In genomic region chr5:56019306-56020272, GRCh38 we compare ENCODE assay signal across 16 cellular contexts. TPM values are rescaled to one million over a fixed set of nuclear protein-coding genes. Genes with fewer than 3 reads are reported as not detected.
A peak's percentile ranks its signal among the peaks of the same experiment; 100 is the strongest.
DNase-seq lines count a peak whose midpoint lies in the region; ATAC-seq and TF ChIP-seq lines count a peak whose summit lies in the region.
"Had no signal": no experiment of that assay in that cellular context is flagged by ENCODE, and none has a peak within 500 bp of the region (broad histone marks: within the 10 kb centered on the region; RNA-seq: fewer than 3 reads in every experiment).

No MANE protein-coding gene starts in this region.

- peaks cover 8 to 11% (median 9%) of the 10 kb centered on the region in 4 donors for H3K4me1 Mint-ChIP-seq in CD4-positive, CD25-positive, alpha-beta regulatory T cell
- H3K4me1 Mint-ChIP-seq in naive thymus-derived CD4-positive, alpha-beta T cell: peaks cover 7 to 56% (median 38%) of the 10 kb centered on the region in 7 donors
- H3K4me1 Mint-ChIP-seq in CD8-positive, alpha-beta memory T cell: peaks cover 5 to 9% (median 6%) of the 10 kb centered on the region in 3 donors
- H3K4me1 Mint-ChIP-seq: GM23338, neural progenitor cell had no signal

- CTCF ChIA-PET in HCT116 (lab: Charles Lee): no interaction called here
- CTCF ChIA-PET in naive thymus-derived CD4-positive, alpha-beta T cell (lab: Charles Lee): interaction anchor here (0.9 kb wide), 1 partner anchor 42 kb away, joined by 6 read pairs; no protein-coding TSS in a partner anchor
- CTCF ChIA-PET in CD8-positive, alpha-beta memory T cell (lab: Charles Lee): no interaction called here

- peaks cover 0 to 5% (median 0%) of the 10 kb centered on the region in 7 donors for H3K9me3 Mint-ChIP-seq in CD4-positive, CD25-positive, alpha-beta regulatory T cell
- H3K9me3 Mint-ChIP-seq in naive thymus-derived CD4-positive, alpha-beta T cell: peaks cover 0 to 7% (median 4%) of the 10 kb centered on the region in 11 donors
- H3K9me3 Mint-ChIP-seq in CD8-positive, alpha-beta memory T cell: no peaks in the 10 kb centered on the region

- H3K36me3 Mint-ChIP-seq in CD4-positive, CD25-positive, alpha-beta regulatory T cell: no peaks in the 10 kb centered on the region
- H3K36me3 Mint-ChIP-seq in naive thymus-derived CD4-positive, alpha-beta T cell: peaks cover 4 to 13% (median 5%) of the 10 kb centered on the region in 5 donors
- no peaks in the 10 kb centered on the region for H3K36me3 Mint-ChIP-seq in CD8-positive, alpha-beta memory T cell
- H3K36me3 Mint-ChIP-seq: neural progenitor cell had no signal

- H3K9me2 ChIP-seq in HCT116 (ENCODE audit: insufficient read depth): no peaks in the 10 kb centered on the region

- H2AFZ ChIP-seq in HCT116 (ENCODE audit: low read depth, low read length, poor library complexity, severe bottlenecking): peak overlapping the region; percentile 6
- H2AFZ ChIP-seq: GM23338, neural progenitor cell had no signal

- H3K9me3 ChIP-seq in CD4-positive, CD25-positive, alpha-beta regulatory T cell (ENCODE audit: control insufficient read depth in 2 of 2, low read length in 2 of 2): no peaks in the 10 kb centered on the region
- H3K9me3 ChIP-seq in HCT116 (ENCODE audit: control insufficient read depth in 1 of 2, insufficient read depth in 1 of 2, low read depth in 1 of 2, low read length in 2 of 2): no peaks in the 10 kb centered on the region
- H3K9me3 ChIP-seq in adipocyte (ENCODE audit: control insufficient read depth, low read length): no peaks in the 10 kb centered on the region
- no peaks in the 10 kb centered on the region for H3K9me3 ChIP-seq in naive thymus-derived CD4-positive, alpha-beta T cell (ENCODE audit: control insufficient read depth in 2 of 3, low read length in 3 of 3)
- no peaks in the 10 kb centered on the region for H3K9me3 ChIP-seq in CD8-positive, alpha-beta memory T cell (ENCODE audit: low read length)
- H3K9me3 ChIP-seq: adrenal gland had no signal

- DNase-seq in CD4-positive, CD25-positive, alpha-beta regulatory T cell: peak in 2 of 3 donors; percentile 8 to 49
- DNase-seq in HCT116 (ENCODE audit: low read depth, low spot score) (no peak), adipocyte (ENCODE audit: low read depth) (peak; percentile 87), middle frontal gyrus (ENCODE audit: extremely low spot score, low spot score) (no peak)
- peak in 5 of 9 donors; percentile 24 to 45 (median 39) for DNase-seq in naive thymus-derived CD4-positive, alpha-beta T cell
- no peak for DNase-seq in CD8-positive, alpha-beta memory T cell
- DNase-seq: activated CD8-positive, alpha-beta memory T cell treated with anti-CD3 and anti-CD28 coated beads for 24 hours; adrenal gland; NCI-H1105 treated with DMSO at 0.1 percent for 48 hours; NCI-H345 had no signal

- H3K27ac ChIP-seq in CD4-positive, CD25-positive, alpha-beta regulatory T cell (ENCODE audit: insufficient read depth, low read length, poor library complexity, severe bottlenecking): no peak overlapping the region
- H3K27ac ChIP-seq in HCT116 (ENCODE audit: low read depth, low read length): no peak overlapping the region
- no peak overlapping the region for H3K27ac ChIP-seq in naive thymus-derived CD4-positive, alpha-beta T cell (ENCODE audit: low read depth, low read length)
- no peak overlapping the region for H3K27ac ChIP-seq in CD8-positive, alpha-beta memory T cell (ENCODE audit: low read depth, low read length)
- H3K27ac ChIP-seq: neural progenitor cell had no signal

- no peak for ATAC-seq in CD4-positive, CD25-positive, alpha-beta regulatory T cell (ENCODE audit: low read depth in 2 of 2)
- no peak for ATAC-seq in HCT116
- ATAC-seq in naive thymus-derived CD4-positive, alpha-beta T cell: no peak
- ATAC-seq in HG03095 (IDR thresholded peaks at IDR 0.05; ENCODE audit: unreplicated experiment): no peak
- ATAC-seq in HG03520 (IDR thresholded peaks at IDR 0.05; ENCODE audit: unreplicated experiment): no peak
- ATAC-seq: GM23338, Panc1 had no signal

- no peaks in the 10 kb centered on the region for H4K20me1 ChIP-seq in HCT116 (ENCODE audit: insufficient read depth)

- no peaks in the 10 kb centered on the region for H3K36me3 ChIP-seq in CD4-positive, CD25-positive, alpha-beta regulatory T cell (ENCODE audit: control insufficient read depth, insufficient read depth, low read length)
- H3K36me3 ChIP-seq in HCT116 (ENCODE audit: control insufficient read depth in 1 of 2, insufficient read depth in 2 of 2, low read length in 2 of 2) (no peaks in the 10 kb centered on the region), adipocyte (ENCODE audit: control insufficient read depth, insufficient read depth, low read length, severe bottlenecking) (no peaks in the 10 kb centered on the region)
- H3K36me3 ChIP-seq in naive thymus-derived CD4-positive, alpha-beta T cell (ENCODE audit: control insufficient read depth in 2 of 3, insufficient read depth in 3 of 3, low read length in 3 of 3): no peaks in the 10 kb centered on the region
- H3K36me3 ChIP-seq in CD8-positive, alpha-beta memory T cell (ENCODE audit: insufficient read depth, low read length): no peaks in the 10 kb centered on the region
- H3K36me3 ChIP-seq: adrenal gland, neural progenitor cell had no signal

- no peak overlapping the region for H3K4me2 ChIP-seq in HCT116 (ENCODE audit: low read length)
- H3K4me2 ChIP-seq: GM23338, neural progenitor cell had no signal

- TF ChIP-seq RAD21 in HCT116 (IDR thresholded peaks at IDR 0.05; ENCODE audit: low read depth): no peak

- H3K79me2 ChIP-seq in HCT116 (ENCODE audit: insufficient read depth, low read length): no peaks in the 10 kb centered on the region

- no peak for TF ChIP-seq POLR2A in HCT116 (IDR thresholded peaks at IDR 0.05; ENCODE audit: borderline replicate concordance, extremely low read depth, insufficient read depth, insufficient read length)

- peak overlapping the region in 2 of 3 donors; percentile 34 to 42 for H3K27ac Mint-ChIP-seq in CD4-positive, CD25-positive, alpha-beta regulatory T cell
- H3K27ac Mint-ChIP-seq in naive thymus-derived CD4-positive, alpha-beta T cell: peak overlapping the region; percentile 26 to 92 (median 72)
- H3K27ac Mint-ChIP-seq in CD8-positive, alpha-beta memory T cell: peak overlapping the region in 1 of 8 donors; percentile 12
- H3K27ac Mint-ChIP-seq: GM23338, neural progenitor cell had no signal

- BruUV-seq in HCT116 (replicated peaks; lab: Mats Ljungman, UMichigan): no TSS peak

- POLR2A ChIA-PET in HCT116 (lab: Charles Lee): no interaction called here
- POLR2A ChIA-PET in naive thymus-derived CD4-positive, alpha-beta T cell (lab: Charles Lee): interaction anchor here (1.0 to 1.6 kb wide), 5 partner anchors 13 to 32 kb away, joined by 3 to 7 read pairs (median 3); partner anchors contain the start of gene IL6ST
- POLR2A ChIA-PET in CD8-positive, alpha-beta memory T cell (lab: Charles Lee): no interaction called here

- intact Hi-C loops in HCT116 (cut with micrococcal nuclease): no loop called here
- intact Hi-C loops in naive thymus-derived CD4-positive, alpha-beta T cell (cut with micrococcal nuclease): no loop called here

- no peaks in the 10 kb centered on the region for H3K27me3 ChIP-seq in CD4-positive, CD25-positive, alpha-beta regulatory T cell (ENCODE audit: control insufficient read depth, insufficient read depth, low read length)
- H3K27me3 ChIP-seq in HCT116 (ENCODE audit: insufficient read depth, low read length) (no peaks in the 10 kb centered on the region), adipocyte (replicated peaks; ENCODE audit: control insufficient read depth, insufficient read depth, low read length) (no peaks in the 10 kb centered on the region)
- H3K27me3 ChIP-seq in naive thymus-derived CD4-positive, alpha-beta T cell (ENCODE audit: control insufficient read depth in 2 of 2, insufficient read depth in 2 of 2, low read length in 2 of 2): no peaks in the 10 kb centered on the region
- no peaks in the 10 kb centered on the region for H3K27me3 ChIP-seq in CD8-positive, alpha-beta memory T cell (ENCODE audit: insufficient read depth, low read length, poor library complexity, severe bottlenecking)
- H3K27me3 ChIP-seq: adrenal gland, neural progenitor cell had no signal

- H3K4me1 ChIP-seq in CD4-positive, CD25-positive, alpha-beta regulatory T cell (ENCODE audit: control insufficient read depth, insufficient read depth, low read length, poor library complexity, severe bottlenecking): no peaks in the 10 kb centered on the region
- H3K4me1 ChIP-seq in HCT116 (ENCODE audit: control insufficient read depth in 1 of 2, insufficient read depth in 2 of 2, low read length in 2 of 2) (no peaks in the 10 kb centered on the region), adipocyte (ENCODE audit: control insufficient read depth, insufficient read depth, low read length) (peaks cover 14% of the 10 kb centered on the region)
- H3K4me1 ChIP-seq in naive thymus-derived CD4-positive, alpha-beta T cell (ENCODE audit: control insufficient read depth in 2 of 2, insufficient read depth in 2 of 2, low read length in 2 of 2): peaks cover 3 to 23% of the 10 kb centered on the region in 2 donors
- H3K4me1 ChIP-seq in CD8-positive, alpha-beta memory T cell (ENCODE audit: insufficient read depth, low read length): peaks cover 15% of the 10 kb centered on the region
- H3K4me1 ChIP-seq: neural progenitor cell had no signal

- no peak overlapping the region for H3K4me3 ChIP-seq in CD4-positive, CD25-positive, alpha-beta regulatory T cell (ENCODE audit: low read depth, low read length)
- H3K4me3 ChIP-seq in HCT116 (replicated peaks in 1 of 2; ENCODE audit: low read depth in 1 of 2, low read length in 2 of 2): no peak overlapping the region
- peak overlapping the region; percentile 56 for H3K4me3 ChIP-seq in adipocyte (ENCODE audit: low read length)
- H3K4me3 ChIP-seq in naive thymus-derived CD4-positive, alpha-beta T cell (ENCODE audit: low read length): no peak overlapping the region
- no peak overlapping the region for H3K4me3 ChIP-seq in CD8-positive, alpha-beta memory T cell (ENCODE audit: low read length)
- H3K4me3 ChIP-seq: adrenal gland, GM23338, neural progenitor cell, skin epidermis had no signal

- RAD21 ChIA-PET in HCT116 (lab: Charles Lee; ENCODE audit: low non-redundant PET in 1 of 2, low total read pairs in 2 of 2, uncharacterized antibody in 2 of 2, unreplicated experiment in 2 of 2): no interaction called here

- no peaks in the 10 kb centered on the region for H3K27me3 Mint-ChIP-seq in CD4-positive, CD25-positive, alpha-beta regulatory T cell
- peaks cover 0 to 21% (median 0%) of the 10 kb centered on the region in 5 donors for H3K27me3 Mint-ChIP-seq in naive thymus-derived CD4-positive, alpha-beta T cell
- no peaks in the 10 kb centered on the region for H3K27me3 Mint-ChIP-seq in CD8-positive, alpha-beta memory T cell

- TF ChIP-seq CTCF in HCT116 (IDR thresholded peaks at IDR 0.05 in 2 of 3, conservative IDR thresholded peaks at IDR 0.05 in 1 of 3; ENCODE audit: borderline replicate concordance in 1 of 3, insufficient read depth in 1 of 3, low read depth in 2 of 3, low read length in 2 of 3): no peak

- peak overlapping the region in 1 of 4 donors; percentile 7 for H3K4me3 Mint-ChIP-seq in CD4-positive, CD25-positive, alpha-beta regulatory T cell
- H3K4me3 Mint-ChIP-seq in naive thymus-derived CD4-positive, alpha-beta T cell: peak overlapping the region; percentile 27 to 74 (median 66)
- no peak overlapping the region for H3K4me3 Mint-ChIP-seq in CD8-positive, alpha-beta memory T cell
- H3K4me3 Mint-ChIP-seq: GM23338, neural progenitor cell had no signal

- H3K9ac ChIP-seq in HCT116 (ENCODE audit: low read length) (no peak overlapping the region), adipocyte (ENCODE audit: low read length) (peak overlapping the region; percentile 70)
- H3K9ac ChIP-seq: neural progenitor cell had no signal

RNA-seq across cellular contexts. Expression of gene IL6ST, which starts 24.8 kb away (rescaled TPM):
- total RNA-seq in CD4-positive, CD25-positive, alpha-beta regulatory T cell: 234 TPM
- 10 to 100 TPM; 25.3 to 59.8 (median 45.8) TPM for polyA plus RNA-seq in CD4-positive, CD25-positive, alpha-beta regulatory T cell
- 26.5 TPM for total RNA-seq in HCT116 (2021; ENCODE audit: unreplicated experiment)
- 6.1 and 10.7 TPM in 2 replicates for polyA plus RNA-seq in HCT116 (2012)
- 100 to 1,000 TPM; 101 to 372 (median 346) TPM for total RNA-seq in naive thymus-derived CD4-positive, alpha-beta T cell
- 100 to 1,000 TPM; 130 to 148 TPM for polyA plus RNA-seq in naive thymus-derived CD4-positive, alpha-beta T cell
- 10 to 100 TPM; 52.2 to 60.0 TPM for total RNA-seq in CD8-positive, alpha-beta memory T cell
- 18.1 TPM for polyA plus RNA-seq in CD8-positive, alpha-beta memory T cell

Comparison
In these comparisons a context has a peak if more than half of its experiments do, and no peak if none do; other contexts are left out.
1. DNase-seq: peak in CD4-positive, CD25-positive, alpha-beta regulatory T cell (2 of 3), adipocyte (single experiment) and naive thymus-derived CD4-positive, alpha-beta T cell (5 of 9); none in HCT116 (single experiment), middle frontal gyrus (single experiment) and CD8-positive, alpha-beta memory T cell (0 of 5).
2. H3K4me3 Mint-ChIP-seq: peak in naive thymus-derived CD4-positive, alpha-beta T cell (10 of 10); none in CD8-positive, alpha-beta memory T cell (0 of 7).